20 cellular contexts compared by ENCODE assay signal in the genomic region with DNA sequence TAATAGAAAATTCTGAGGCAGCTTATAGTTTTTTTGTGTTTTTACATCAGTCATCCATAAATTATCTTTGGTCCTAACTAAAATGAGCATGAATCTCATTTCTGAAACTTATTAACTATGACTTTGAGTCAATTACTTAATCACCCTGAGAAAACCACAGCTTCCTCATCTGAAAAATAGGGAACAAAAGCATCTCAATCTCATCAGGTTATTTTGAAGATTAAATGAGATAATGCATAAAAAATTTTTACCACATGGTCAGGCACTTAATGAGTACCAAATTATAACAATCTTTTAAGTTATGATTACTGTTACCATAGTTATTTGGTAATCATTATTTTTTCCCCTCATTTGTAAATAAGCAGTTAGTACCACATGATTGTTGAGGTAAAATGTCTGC.
"Had no signal": no experiment of that assay in that cellular context is flagged by ENCODE, and none has a peak within 500 bp of the region (broad histone marks: within the 10 kb centered on the region; RNA-seq: fewer than 3 reads in every experiment).

No MANE protein-coding gene starts in this region.

- H3K4me2 ChIP-seq: hepatocyte had no signal

- H3K27me3 ChIP-seq: ascending aorta, colonic mucosa, foreskin keratinocyte, hepatocyte, spleen, testis, upper lobe of left lung had no signal

- H3K4me3 ChIP-seq: ascending aorta, colonic mucosa, hepatocyte, spleen, testis, upper lobe of left lung had no signal

- H3K27ac ChIP-seq: ascending aorta, colonic mucosa, foreskin keratinocyte, hepatocyte, spleen, testis, upper lobe of left lung had no signal

- DNase-seq: activated CD4-positive, alpha-beta T cell treated with anti-CD3 and anti-CD28 coated beads, Interleukin-2, amount 50 U/mL, for 1 hour; activated CD8-positive, alpha-beta memory T cell treated with anti-CD3 and anti-CD28 coated beads, Interleukin-2, amount 50 U/mL, for 4 hours; activated effector memory CD4-positive, alpha-beta T cell treated with anti-CD3 and anti-CD28 coated beads, Interleukin-2, amount 50 U/mL, for 16 hours; activated T-cell treated with anti-CD3 and anti-CD28 coated beads, Interleukin-2, amount 50 U/mL, for 48 hours; colonic mucosa; foreskin keratinocyte; islet precursor cell; midbrain; nephron progenitor cell; occipital lobe; retina; spleen; stimulated activated CD4-positive, alpha-beta T cell treated with anti-CD3 and anti-CD28 coated beads, Interleukin-4, amount 100 ng/mL, for 4 hours; T-helper 9 cell; testis; upper lobe of left lung had no signal

- H2AFZ ChIP-seq: hepatocyte had no signal

- H3K79me2 ChIP-seq: hepatocyte had no signal

- H3K9me3 ChIP-seq: ascending aorta, colonic mucosa, spleen, testis, upper lobe of left lung had no signal

- H3K36me3 ChIP-seq: ascending aorta, colonic mucosa, spleen, upper lobe of left lung had no signal

- ATAC-seq: activated CD4-positive, CD25-positive, alpha-beta regulatory T cell treated with anti-CD3 and anti-CD28 coated beads, Interleukin-2, amount 50 U/mL, for 24 hours; foreskin keratinocyte; stimulated activated memory B cell treated with anti-CD40 and anti-IgM and Interleukin-4, amounts not matched to agents 10 μg/mL and 1 μg/mL and 100 μg/mL, for 72 hours had no signal

- H3K4me1 ChIP-seq: ascending aorta, colonic mucosa, spleen, testis had no signal
